ENCODE assay signal across 23 cellular contexts in genomic region chr7:27252935-27253333, GRCh38. TPM values are rescaled to one million over a fixed set of nuclear protein-coding genes. Genes with fewer than 3 reads are reported as not detected.
DNase-seq lines count a peak whose midpoint lies in the region; ATAC-seq and TF ChIP-seq lines count a peak whose summit lies in the region.
"Had no signal": no experiment of that assay in that cellular context is flagged by ENCODE, and none has a peak within 500 bp of the region (broad histone marks: within the 10 kb centered on the region; RNA-seq: fewer than 3 reads in every experiment).

No MANE protein-coding gene starts in this region.

- CTCF ChIA-PET in MCF 10A (lab: Yijun Ruan, JAX): interaction anchor here (0.6 kb wide), 2 partner anchors 381 to 414 kb away, joined by 3 read pairs; no protein-coding TSS in a partner anchor

- BruUV-seq in MCF 10A (replicated peaks; lab: Mats Ljungman, UMichigan): no TSS peak

- peaks cover 14% of the 10 kb centered on the region for H3K9me3 Mint-ChIP-seq in glutamatergic neuron (ENCODE audit: unreplicated experiment)
- H3K9me3 Mint-ChIP-seq in nephron progenitor cell: no peaks in the 10 kb centered on the region
- no peaks in the 10 kb centered on the region for H3K9me3 Mint-ChIP-seq in MCF 10A (ENCODE audit: unreplicated experiment)

- H3K36me3 Mint-ChIP-seq in glutamatergic neuron (ENCODE audit: unreplicated experiment) (no peaks in the 10 kb centered on the region), nephron progenitor cell (ENCODE audit: low read depth) (no peaks in the 10 kb centered on the region), MCF 10A (ENCODE audit: insufficient read depth, unreplicated experiment) (no peaks in the 10 kb centered on the region), T-helper 17 cell (ENCODE audit: low read depth) (no peaks in the 10 kb centered on the region)

- DNase-seq in activated CD8-positive, alpha-beta memory T cell treated with anti-CD3 and anti-CD28 coated beads, Interleukin-2, amount 50 U/mL, for 48 hours: peak; percentile 43
- DNase-seq in activated CD8-positive, alpha-beta memory T cell treated with anti-CD3 and anti-CD28 coated beads, Interleukin-2, amount 50 U/mL, for 4 hours: no peak
- DNase-seq in glutamatergic neuron (no peak), nephron progenitor cell (no peak), MCF 10A (ENCODE audit: unreplicated experiment) (no peak), T-helper 17 cell (no peak)
- DNase-seq: DMS153, DND-41, H9, IMR-90, NCI-H1048, NCI-H1417 treated with DMSO at 0.1 percent for 48 hours, NCI-H187, NCI-H2081 treated with DMSO at 0.1 percent for 48 hours, NCI-H2171, NCI-H345, NCI-H510A treated with DMSO at 0.1 percent for 48 hours, PC-9, Right ventricle myocardium superior had no signal

- H3K4me3 Mint-ChIP-seq in glutamatergic neuron (ENCODE audit: unreplicated experiment) (no peak overlapping the region), nephron progenitor cell (peak overlapping the region; percentile 72), MCF 10A (ENCODE audit: unreplicated experiment) (no peak overlapping the region), T-helper 17 cell (no peak overlapping the region)

- ATAC-seq in T-helper 17 cell: no peak
- no peak for ATAC-seq in GM21717 (IDR thresholded peaks at IDR 0.05; ENCODE audit: unreplicated experiment)

- POLR2A ChIA-PET in MCF 10A (lab: Yijun Ruan, JAX): no interaction called here

- peaks cover 40% of the 10 kb centered on the region for H3K27me3 Mint-ChIP-seq in glutamatergic neuron (ENCODE audit: unreplicated experiment)
- peaks cover 70% of the 10 kb centered on the region for H3K27me3 Mint-ChIP-seq in nephron progenitor cell (ENCODE audit: low read depth, poor library complexity)
- H3K27me3 Mint-ChIP-seq in MCF 10A (ENCODE audit: insufficient read depth, unreplicated experiment): no peaks in the 10 kb centered on the region
- peaks cover 76% of the 10 kb centered on the region for H3K27me3 Mint-ChIP-seq in T-helper 17 cell

- H3K4me1 Mint-ChIP-seq in glutamatergic neuron (ENCODE audit: low read depth, unreplicated experiment): peaks cover 23% of the 10 kb centered on the region
- peaks cover 55% of the 10 kb centered on the region for H3K4me1 Mint-ChIP-seq in nephron progenitor cell
- H3K4me1 Mint-ChIP-seq in MCF 10A (ENCODE audit: insufficient read depth, unreplicated experiment): peaks cover 12% of the 10 kb centered on the region
- H3K4me1 Mint-ChIP-seq in T-helper 17 cell: peaks cover 14% of the 10 kb centered on the region

- peak overlapping the region; percentile 43 for H3K27ac Mint-ChIP-seq in glutamatergic neuron (ENCODE audit: unreplicated experiment)
- H3K27ac Mint-ChIP-seq in nephron progenitor cell: no peak overlapping the region
- H3K27ac Mint-ChIP-seq in MCF 10A (ENCODE audit: low read depth, unreplicated experiment): no peak overlapping the region
- H3K27ac Mint-ChIP-seq in T-helper 17 cell: no peak overlapping the region
- H3K27ac Mint-ChIP-seq: H9 had no signal

- TF ChIP-seq CTCF in glutamatergic neuron (IDR thresholded peaks at IDR 0.05; ENCODE audit: partially characterized antibody, unreplicated experiment): no peak
- TF ChIP-seq CTCF in nephron progenitor cell (IDR thresholded peaks at IDR 0.05): no peak
- no peak for TF ChIP-seq CTCF in MCF 10A (IDR thresholded peaks at IDR 0.05; ENCODE audit: unreplicated experiment)

- intact Hi-C loops in MCF 10A (cut with micrococcal nuclease): no loop called here

- no peaks in the 10 kb centered on the region for H3K9me3 ChIP-seq in T-helper 17 cell (ENCODE audit: control insufficient read depth, low read length, poor library complexity, severe bottlenecking)
- H3K9me3 ChIP-seq: SJSA1 had no signal

RNA-seq across cellular contexts. Expression of gene EVX1, which starts 10.3 kb away (rescaled TPM):
- total RNA-seq in glutamatergic neuron (ENCODE audit: unreplicated experiment): 7.1 TPM
- total RNA-seq in MCF 10A (2022): not detected in 2 replicates
- under 1 TPM in 1 of 2 donors, not detected in 1; 0.21 TPM for total RNA-seq in T-helper 17 cell
- total RNA-seq: A172, H9, IMR-90, PC-9, Right ventricle myocardium superior, RPMI7951, SJSA1 had no signal

RNA-seq across cellular contexts. Expression of gene HOXA13, which starts 53.0 kb away (rescaled TPM):
- total RNA-seq in glutamatergic neuron (ENCODE audit: unreplicated experiment) (not detected), MCF 10A (2022) (not detected in 2 replicates), T-helper 17 cell (not detected)
- total RNA-seq: H9, IMR-90, Right ventricle myocardium superior had no signal
